8 cellular contexts compared by ENCODE assay signal in genomic region chr12:52037248-52037861, GRCh38. TPM values are rescaled to one million over a fixed set of nuclear protein-coding genes. Genes with fewer than 3 reads are reported as not detected.
DNase-seq lines count a peak whose midpoint lies in the region; ATAC-seq and TF ChIP-seq lines count a peak whose summit lies in the region.

No MANE protein-coding gene starts in this region.

- peaks cover 22 to 60% (median 35%) of the 10 kb centered on the region in 4 donors for H3K4me1 ChIP-seq in stomach

- peak overlapping the region; percentile 61 for H3K4me3 ChIP-seq in HL-60 (replicated peaks; ENCODE audit: insufficient read depth, low read length)
- peak overlapping the region; percentile 64 for H3K4me3 ChIP-seq in astrocyte of the spinal cord (ENCODE audit: low read depth, low read length)
- peak overlapping the region; percentile 53 for H3K4me3 ChIP-seq in kidney epithelial cell (ENCODE audit: low read depth, low read length)
- peak overlapping the region; percentile 56 to 71 (median 62) for H3K4me3 ChIP-seq in stomach

- 1 to 4% (median 3%) methylated on average over 35 to 59 of the region's 59 CpGs for WGBS in stomach, 5 donors

- H3K27me3 ChIP-seq in HL-60 (ENCODE audit: insufficient read depth, poor library complexity, severe bottlenecking) = peaks cover 3% of the 10 kb centered on the region
- H3K27me3 ChIP-seq in kidney epithelial cell (ENCODE audit: control insufficient read depth, insufficient read depth, low read length) = peaks cover 5% of the 10 kb centered on the region
- H3K27me3 ChIP-seq in stomach = no peaks in the 10 kb centered on the region

- peaks cover 10 to 13% of the 10 kb centered on the region in 2 donors for H3K36me3 Mint-ChIP-seq in CD14-positive monocyte

- peak overlapping the region in 6 of 7 donors; percentile 85 to 94 (median 88) for H3K27ac Mint-ChIP-seq in CD14-positive monocyte

- in situ Hi-C loops in astrocyte of the spinal cord (cut with HindIII; ENCODE audit: low sequenced_read_pairs) = no loop called here
- in situ Hi-C loops in G401 (cut with HindIII; ENCODE audit: low sequenced_read_pairs) = no loop called here

- intact Hi-C loops in CD14-positive monocyte (cut with micrococcal nuclease) = loop anchor here in 1 of 2 donors (2.0 kb wide), 1 partner anchor 13 kb away; the partner anchor contains the start of gene NR4A1
- intact Hi-C loops in stomach (cut with DNase I; ENCODE audit: low total_unique reads) = no loop called here

- H3K4me3 Mint-ChIP-seq in CD14-positive monocyte = peak overlapping the region; percentile 91

- ATAC-seq in HG03159 (IDR thresholded peaks at IDR 0.05; ENCODE audit: unreplicated experiment) (no peak), GM21576 (IDR thresholded peaks at IDR 0.05; ENCODE audit: unreplicated experiment) (no peak)

- no peak for TF ChIP-seq POLR2A in stomach (IDR thresholded peaks at IDR 0.05)

- peaks cover 0 to 3% (median 0%) of the 10 kb centered on the region in 7 donors for H3K9me3 Mint-ChIP-seq in CD14-positive monocyte

- H3K4me1 Mint-ChIP-seq in CD14-positive monocyte = peaks cover 59% of the 10 kb centered on the region

- H3K9me3 ChIP-seq in stomach = no peaks in the 10 kb centered on the region

- TF ChIP-seq CTCF in CD14-positive monocyte (IDR thresholded peaks at IDR 0.05) = no peak
- TF ChIP-seq CTCF in HL-60 (IDR thresholded peaks at IDR 0.05; ENCODE audit: insufficient read depth, low read length) = no peak
- no peak for TF ChIP-seq CTCF in astrocyte of the spinal cord (IDR thresholded peaks at IDR 0.05; ENCODE audit: low read depth, low read length)
- TF ChIP-seq CTCF in kidney epithelial cell (IDR thresholded peaks at IDR 0.05; ENCODE audit: insufficient read depth, low read length, poor library complexity, severe bottlenecking) = peak; percentile 13
- TF ChIP-seq CTCF in stomach (IDR thresholded peaks at IDR 0.05) = no peak

- H3K36me3 ChIP-seq in kidney epithelial cell (ENCODE audit: control insufficient read depth, insufficient read depth, low read length) = no peaks in the 10 kb centered on the region
- no peaks in the 10 kb centered on the region for H3K36me3 ChIP-seq in stomach

- no peak for TF ChIP-seq EP300 in stomach (IDR thresholded peaks at IDR 0.05)

- peaks cover 39 to 43% (median 40%) of the 10 kb centered on the region in 3 donors for H3K27me3 Mint-ChIP-seq in CD14-positive monocyte (ENCODE audit: low read depth in 3 of 3)

- DNase-seq in CD14-positive monocyte (ENCODE audit: low spot score) = no peak
- no peak for DNase-seq in HL-60 (ENCODE audit: low read depth in 1 of 2, low spot score in 1 of 2)
- peak; percentile 49 for DNase-seq in astrocyte of the spinal cord (ENCODE audit: low read depth, low spot score)
- no peak for DNase-seq in kidney epithelial cell (ENCODE audit: low read depth)
- DNase-seq in stomach = peak; percentile 54
- DNase-seq in G401 (ENCODE audit: low spot score) = no peak

- H3K27ac ChIP-seq in HL-60 (replicated peaks) = no peak overlapping the region
- H3K27ac ChIP-seq in stomach = peak overlapping the region; percentile 72 to 94 (median 87)

RNA-seq across cellular contexts. Expression of gene NR4A1, which starts 13.9 kb away (rescaled TPM):
- polyA plus RNA-seq in CD14-positive monocyte = 10 to 100 TPM; 10.1 to 41.4 TPM
- 9.2 and 11.2 TPM in 2 replicates for total RNA-seq in kidney epithelial cell
- total RNA-seq in stomach = 100 to 1,000 TPM in 3 of 5 donors, 10 to 100 TPM in 2; 29.4 to 384 (median 230) TPM
- 10 to 100 TPM; 41.3 to 65.5 (median 55.0) TPM for polyA plus RNA-seq in stomach
- 9.8 and 16.5 TPM in 2 replicates for total RNA-seq in G401 (2014; rRNA removed; shearing (Covaris generic))

RNA-seq across cellular contexts. Expression of gene TAMALIN, which starts 30.6 kb away (rescaled TPM):
- 1 to 10 TPM in 1 of 2 donors, under 1 TPM in 1; 0.63 to 1.6 TPM for polyA plus RNA-seq in CD14-positive monocyte
- total RNA-seq in kidney epithelial cell = 3.4 and 5.1 TPM in 2 replicates
- total RNA-seq in stomach = 10 to 100 TPM in 2 of 5 donors, 1 to 10 TPM in 2, not detected in 1; 2.7 to 61.3 (median 16.6) TPM
- polyA plus RNA-seq in stomach = 10 to 100 TPM in 2 of 3 donors, 1 to 10 TPM in 1; 6.4 to 17.0 (median 16.3) TPM
- 33.3 and 78.2 TPM in 2 replicates for total RNA-seq in G401 (2014; rRNA removed; shearing (Covaris generic))

RNA-seq across cellular contexts. Expression of gene ATG101, which starts 32.4 kb away (rescaled TPM):
- polyA plus RNA-seq in CD14-positive monocyte (10 to 100 TPM; 20.5 to 26.4 TPM), stomach (10 to 100 TPM; 36.8 to 80.3 (median 67.1) TPM)
- total RNA-seq in kidney epithelial cell (77.8 and 83.1 TPM in 2 replicates), stomach (100 to 1,000 TPM in 1 of 5 donors, 10 to 100 TPM in 3, 1 to 10 TPM in 1; 7.6 to 105 (median 36.5) TPM)
- 54.7 and 72.2 TPM in 2 replicates for total RNA-seq in G401 (2014; rRNA removed; shearing (Covaris generic))

RNA-seq across cellular contexts. Expression of gene SMIM41, which starts 42.1 kb away (rescaled TPM):
- polyA plus RNA-seq in CD14-positive monocyte (not detected), stomach (10 to 100 TPM in 1 of 3 donors, 1 to 10 TPM in 2; 1.5 to 11.8 (median 6.5) TPM)
- total RNA-seq in kidney epithelial cell (0.34 TPM in 1 of 2 replicates, not detected in the other), stomach (10 to 100 TPM in 1 of 5 donors, 1 to 10 TPM in 3, not detected in 1; 1.1 to 21.6 (median 6.8) TPM)
- not detected in 2 replicates for total RNA-seq in G401 (2014; rRNA removed; shearing (Covaris generic))

Comparison
In these comparisons a context has a peak if more than half of its experiments do, and no peak if none do; other contexts are left out.
1. DNase-seq: peak in astrocyte of the spinal cord (single experiment) and stomach (single experiment); none in CD14-positive monocyte (single experiment), HL-60 (0 of 2), kidney epithelial cell (single experiment) and G401 (single experiment).
2. Peak in every context shown above with its lines, with median percentiles within 50 percentile points of each other: H3K4me3 ChIP-seq.